8 cellular contexts compared by ENCODE assay signal in the genomic region with DNA sequence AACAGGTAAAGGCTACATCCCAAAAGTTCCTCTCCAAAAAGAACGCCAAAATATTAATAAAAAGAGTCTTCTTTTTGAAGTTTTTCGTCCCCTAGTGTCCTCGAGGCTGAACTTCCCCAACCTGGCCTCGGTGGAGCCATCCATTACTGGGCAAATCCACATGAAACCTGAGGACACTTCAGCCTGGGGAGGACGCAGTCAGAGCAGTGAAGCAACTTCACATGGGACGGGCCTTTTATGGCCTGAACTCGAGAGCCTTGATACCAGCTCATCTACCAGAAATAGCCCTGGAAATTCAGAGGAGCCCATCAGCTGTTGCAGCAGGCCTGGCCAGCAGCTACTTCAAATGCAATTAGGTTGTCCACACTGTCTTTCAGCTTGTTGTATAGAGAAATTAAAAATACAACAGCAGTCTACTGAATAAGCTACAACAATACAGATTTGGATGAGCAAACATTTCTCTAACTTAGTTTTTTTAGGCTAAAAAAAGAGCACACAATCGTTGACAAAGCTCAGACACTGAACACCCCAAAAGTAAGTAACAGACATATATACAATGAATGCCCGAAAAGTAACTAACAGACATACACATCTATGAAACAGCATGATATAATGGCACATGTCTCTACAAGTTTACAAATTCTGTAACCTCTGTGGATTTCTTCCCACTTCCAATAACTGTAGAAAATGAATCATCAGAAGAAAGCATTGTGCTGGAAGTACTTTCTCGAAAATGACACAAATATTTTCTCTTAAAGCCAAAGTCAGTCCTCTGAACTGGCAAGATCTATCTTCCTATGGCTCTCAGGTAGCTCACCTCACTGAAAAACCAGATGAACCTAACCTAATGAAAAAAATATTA. TPM values are rescaled to one million over a fixed set of nuclear protein-coding genes. Genes with fewer than 3 reads are reported as not detected.
A peak's percentile ranks its signal among the peaks of the same experiment; 100 is the strongest.
DNase-seq lines count a peak whose midpoint lies in the region; ATAC-seq and TF ChIP-seq lines count a peak whose summit lies in the region.

A gene with protein sequence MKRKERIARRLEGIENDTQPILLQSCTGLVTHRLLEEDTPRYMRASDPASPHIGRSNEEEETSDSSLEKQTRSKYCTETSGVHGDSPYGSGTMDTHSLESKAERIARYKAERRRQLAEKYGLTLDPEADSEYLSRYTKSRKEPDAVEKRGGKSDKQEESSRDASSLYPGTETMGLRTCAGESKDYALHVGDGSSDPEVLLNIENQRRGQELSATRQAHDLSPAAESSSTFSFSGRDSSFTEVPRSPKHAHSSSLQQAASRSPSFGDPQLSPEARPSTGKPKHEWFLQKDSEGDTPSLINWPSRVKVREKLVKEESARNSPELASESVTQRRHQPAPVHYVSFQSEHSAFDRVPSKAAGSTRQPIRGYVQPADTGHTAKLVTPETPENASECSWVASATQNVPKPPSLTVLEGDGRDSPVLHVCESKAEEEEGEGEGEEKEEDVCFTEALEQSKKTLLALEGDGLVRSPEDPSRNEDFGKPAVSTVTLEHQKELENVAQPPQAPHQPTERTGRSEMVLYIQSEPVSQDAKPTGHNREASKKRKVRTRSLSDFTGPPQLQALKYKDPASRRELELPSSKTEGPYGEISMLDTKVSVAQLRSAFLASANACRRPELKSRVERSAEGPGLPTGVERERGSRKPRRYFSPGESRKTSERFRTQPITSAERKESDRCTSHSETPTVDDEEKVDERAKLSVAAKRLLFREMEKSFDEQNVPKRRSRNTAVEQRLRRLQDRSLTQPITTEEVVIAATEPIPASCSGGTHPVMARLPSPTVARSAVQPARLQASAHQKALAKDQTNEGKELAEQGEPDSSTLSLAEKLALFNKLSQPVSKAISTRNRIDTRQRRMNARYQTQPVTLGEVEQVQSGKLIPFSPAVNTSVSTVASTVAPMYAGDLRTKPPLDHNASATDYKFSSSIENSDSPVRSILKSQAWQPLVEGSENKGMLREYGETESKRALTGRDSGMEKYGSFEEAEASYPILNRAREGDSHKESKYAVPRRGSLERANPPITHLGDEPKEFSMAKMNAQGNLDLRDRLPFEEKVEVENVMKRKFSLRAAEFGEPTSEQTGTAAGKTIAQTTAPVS (N-terminal part only) (minus strand): TSS at position 208 of the 862 bp plus-strand sequence. CDS start 79,913 bp downstream, outside the sequence.

- H3K27me3 Mint-ChIP-seq in neural crest cell (ENCODE audit: low read depth), result no peaks in the 10 kb centered on the region

- TF ChIP-seq CTCF in fibroblast of pulmonary artery (IDR thresholded peaks at IDR 0.05; ENCODE audit: low read length, missing control alignments), result no peak
- TF ChIP-seq CTCF in neural crest cell (conservative IDR thresholded peaks at IDR 0.05), result peak; percentile 24

- H3K4me3 Mint-ChIP-seq in neural crest cell, result peak within 1 kb of the TSS; percentile 31

- DNase-seq in SHP77 (lab: John Stamatoyannopoulos, UW), result peak; percentile 58 to 62
- DNase-seq in fibroblast of pulmonary artery (ENCODE audit: low read depth), result peak; percentile 79
- DNase-seq in neural crest cell (ENCODE audit: low read depth, low spot score), result no peak
- DNase-seq in NK-92 (lab: John Stamatoyannopoulos, UW; ENCODE audit: unreplicated experiment), result no peak
- no peak for DNase-seq in NCI-H1694 treated with DMSO at 0.1 percent for 48 hours (lab: John Stamatoyannopoulos, UW)
- DNase-seq in T1000 (lab: John Stamatoyannopoulos, UW), result no peak

- peak within 1 kb of the TSS; percentile 3 for H3K4me3 ChIP-seq in fibroblast of pulmonary artery (replicated peaks; ENCODE audit: low read depth, low read length)

- H3K36me3 Mint-ChIP-seq in neural crest cell (ENCODE audit: low read depth), result peaks cover 6% of the 10 kb centered on the region

- H3K9me3 Mint-ChIP-seq in neural crest cell, result peaks cover 4% of the 10 kb centered on the region

- H3K27ac Mint-ChIP-seq in neural crest cell (ENCODE audit: unreplicated experiment), result peak within 1 kb of the TSS; percentile 63

- H3K4me1 Mint-ChIP-seq in neural crest cell, result peaks cover 28% of the 10 kb centered on the region

- peak; percentile 17 for ATAC-seq in GM19438 (IDR thresholded peaks at IDR 0.05; ENCODE audit: low read depth, unreplicated experiment)
- no peak for ATAC-seq in GM18868 (IDR thresholded peaks at IDR 0.05; ENCODE audit: unreplicated experiment)

RNA-seq across cellular contexts. Expression of the gene that starts here (rescaled TPM):
- total RNA-seq in neural crest cell, result 57.5 and 57.7 TPM in 2 replicates

Comparison
In these comparisons a context has a peak if more than half of its experiments do, and no peak if none do; other contexts are left out.
1. DNase-seq: peak in SHP77 (2 of 2) and fibroblast of pulmonary artery (single experiment); none in neural crest cell (single experiment), NK-92 (single experiment), NCI-H1694 treated with DMSO at 0.1 percent for 48 hours (single experiment) and T1000 (single experiment).